ENCODE assay signal across 5 cellular contexts in genomic region chr16:63672493-63672892, GRCh38.
"Had no signal": no experiment of that assay in that cellular context is flagged by ENCODE, and none has a peak within 500 bp of the region (broad histone marks: within the 10 kb centered on the region; RNA-seq: fewer than 3 reads in every experiment).

No MANE protein-coding gene starts in this region.

- H3K27ac ChIP-seq: HL-60 had no signal

- DNase-seq: IMR-90, KBM-7 had no signal

- ATAC-seq: HepG2, K562 had no signal

- H3K4me3 ChIP-seq: K562 had no signal
